Comparison of ENCODE assay signal across 16 cellular contexts in genomic region chr15:59615661-59616060, GRCh38.
A peak's percentile ranks its signal among the peaks of the same experiment; 100 is the strongest.
DNase-seq lines count a peak whose midpoint lies in the region; ATAC-seq, FAIRE-seq and TF ChIP-seq lines count a peak whose summit lies in the region.
"Had no signal": no experiment of that assay in that cellular context is flagged by ENCODE, and none has a peak within 500 bp of the region (broad histone marks: within the 10 kb centered on the region; RNA-seq: fewer than 3 reads in every experiment).

No MANE protein-coding gene starts in this region.

- ATAC-seq in GM18498 (IDR thresholded peaks at IDR 0.05; ENCODE audit: unreplicated experiment) = no peak
- ATAC-seq: HepG2 had no signal

- H3K4me2 ChIP-seq in Loucy (ENCODE audit: low read depth, low read length, poor library complexity, severe bottlenecking) = no peak overlapping the region

- no peak for FAIRE-seq in D721Med (lab: Jason Lieb, UNC)

- no peak overlapping the region for H3K9ac ChIP-seq in Loucy (ENCODE audit: low read depth, low read length, poor library complexity, severe bottlenecking)

- no peaks in the 10 kb centered on the region for H3K36me3 ChIP-seq in Loucy (ENCODE audit: insufficient read depth, low read length)
- H3K36me3 ChIP-seq in muscle layer of duodenum (ENCODE audit: control insufficient read depth in 1 of 2, insufficient read depth in 2 of 2, low read length in 2 of 2) = no peaks in the 10 kb centered on the region
- H3K36me3 ChIP-seq in brain microvascular endothelial cell (replicated peaks) = no peaks in the 10 kb centered on the region
- H3K36me3 ChIP-seq: SJSA1 had no signal

- in situ Hi-C loops in brain microvascular endothelial cell (cut with HindIII; ENCODE audit: low pct_ligation_motif_present, low sequenced_read_pairs) = no loop called here

- H3K4me1 ChIP-seq in Loucy (ENCODE audit: insufficient read depth, low read length, poor library complexity, severe bottlenecking) (no peaks in the 10 kb centered on the region), muscle layer of duodenum (ENCODE audit: control insufficient read depth in 1 of 2, insufficient read depth in 2 of 2, low read length in 2 of 2) (no peaks in the 10 kb centered on the region)
- H3K4me1 ChIP-seq: SJSA1 had no signal

- DNase-seq in epithelial cell of prostate (ENCODE audit: low read depth, low spot score) = no peak
- no peak for DNase-seq in brain microvascular endothelial cell
- no peak for DNase-seq in D721Med (ENCODE audit: insufficient read length, low spot score)
- DNase-seq in kidney tubule cell (ENCODE audit: low spot score) = no peak
- DNase-seq: CD4-positive, alpha-beta T cell; NCI-H187; NCI-H2227 treated with DMSO at 0.1 percent for 48 hours; NCI-H510A treated with DMSO at 0.1 percent for 48 hours; NCI-H82; PC-3 had no signal

- TF ChIP-seq CTCF in Loucy (conservative IDR thresholded peaks at IDR 0.05; ENCODE audit: low read length) = no peak
- TF ChIP-seq CTCF in brain microvascular endothelial cell (IDR thresholded peaks at IDR 0.05; ENCODE audit: low read depth, low read length, missing control alignments) = no peak
- TF ChIP-seq CTCF in D721Med (IDR thresholded peaks at IDR 0.05; ENCODE audit: insufficient read depth, missing control alignments) = no peak

- H3K27me3 ChIP-seq in Loucy (ENCODE audit: insufficient read depth, low read length, poor library complexity, severe bottlenecking) = peaks cover 67% of the 10 kb centered on the region
- no peaks in the 10 kb centered on the region for H3K27me3 ChIP-seq in muscle layer of duodenum (ENCODE audit: low read depth, low read length)
- H3K27me3 ChIP-seq in brain microvascular endothelial cell (replicated peaks) = peaks cover 6% of the 10 kb centered on the region

- H3K79me2 ChIP-seq in Loucy (ENCODE audit: insufficient read depth, low read length) = no peaks in the 10 kb centered on the region

- H3K27ac ChIP-seq in epithelial cell of prostate (peak overlapping the region; percentile 56), muscle layer of duodenum (ENCODE audit: low read length) (peak overlapping the region; percentile 55), brain microvascular endothelial cell (no peak overlapping the region)
- H3K27ac ChIP-seq: SJSA1 had no signal

- H3K9me2 ChIP-seq in Loucy (replicated peaks; ENCODE audit: low read depth, low read length) = no peaks in the 10 kb centered on the region

- H3K4me3 ChIP-seq in Loucy (ENCODE audit: low read length, poor library complexity, severe bottlenecking) = no peak overlapping the region
- no peak overlapping the region for H3K4me3 ChIP-seq in muscle layer of duodenum (ENCODE audit: low read depth in 1 of 2, low read length in 2 of 2)
- H3K4me3 ChIP-seq in brain microvascular endothelial cell (ENCODE audit: low read depth, low read length) = no peak overlapping the region
- H3K4me3 ChIP-seq: SJSA1 had no signal

- H3F3A ChIP-seq in Loucy (ENCODE audit: low read depth) = no peaks in the 10 kb centered on the region

- H3K9me3 ChIP-seq in Loucy (ENCODE audit: insufficient read depth, low read depth, low read length) = no peaks in the 10 kb centered on the region
- H3K9me3 ChIP-seq in muscle layer of duodenum (ENCODE audit: control insufficient read depth in 1 of 2, low read length in 2 of 2) = no peaks in the 10 kb centered on the region
- H3K9me3 ChIP-seq: Caco-2, SJSA1 had no signal

- peak overlapping the region; percentile 91 for H2AFZ ChIP-seq in Loucy (ENCODE audit: low read length)

- no peaks in the 10 kb centered on the region for H4K20me1 ChIP-seq in Loucy (ENCODE audit: insufficient read depth, low read length, poor library complexity, severe bottlenecking)
